1 cellular context compared by ENCODE assay signal in the genomic region with DNA sequence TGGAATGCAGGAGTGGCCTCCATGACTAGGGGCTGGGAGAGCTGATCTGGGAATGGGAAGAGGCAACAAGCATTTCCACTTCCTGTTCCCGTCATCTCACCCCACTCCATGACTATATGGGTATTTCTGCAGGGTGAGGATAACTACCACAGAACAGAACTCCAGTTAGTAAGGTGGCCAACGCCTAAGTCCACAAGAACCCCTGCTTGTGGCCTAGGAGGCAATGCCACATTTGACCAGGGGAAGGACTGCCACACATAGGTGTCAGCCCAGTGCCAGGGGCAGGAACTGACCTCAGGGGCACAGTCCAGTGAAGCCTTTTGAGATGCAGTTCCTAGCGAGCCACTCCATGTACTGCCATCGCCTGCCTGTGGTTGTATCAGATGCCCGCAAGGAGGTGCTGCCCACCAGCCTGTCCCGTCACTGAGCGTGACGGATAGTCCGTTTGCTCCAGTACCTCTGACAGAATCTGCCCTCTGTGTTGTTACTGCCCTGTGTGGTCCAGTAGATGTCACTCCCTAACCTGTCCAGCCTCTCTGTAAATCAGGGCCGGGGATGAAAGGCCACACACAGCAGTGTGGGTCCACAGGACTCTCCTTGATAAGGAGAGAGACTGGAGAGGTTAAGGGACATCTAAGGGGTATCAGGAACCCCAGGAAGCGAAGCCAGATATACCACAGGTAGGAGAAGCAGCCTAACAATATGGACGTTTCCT.
TF ChIP-seq lines count a peak whose summit lies in the region.

No MANE protein-coding gene starts in this region.

TF ChIP-seq in HepG2, 621 proteins besides CTCF, POLR2A, EP300 and RAD21 (continues in another document):
- peak; percentile 92 for TF ChIP-seq XRCC5 (optimal IDR thresholded peaks at IDR 0.05; ENCODE audit: low read length)
- TF ChIP-seq HNF4A (CRISPR knock-in tag; IDR thresholded peaks at IDR 0.05), result peak; percentile 82
- peak; percentile 52 for TF ChIP-seq RCOR2 (CRISPR knock-in tag; IDR thresholded peaks at IDR 0.05)
- TF ChIP-seq, protein P1, sequence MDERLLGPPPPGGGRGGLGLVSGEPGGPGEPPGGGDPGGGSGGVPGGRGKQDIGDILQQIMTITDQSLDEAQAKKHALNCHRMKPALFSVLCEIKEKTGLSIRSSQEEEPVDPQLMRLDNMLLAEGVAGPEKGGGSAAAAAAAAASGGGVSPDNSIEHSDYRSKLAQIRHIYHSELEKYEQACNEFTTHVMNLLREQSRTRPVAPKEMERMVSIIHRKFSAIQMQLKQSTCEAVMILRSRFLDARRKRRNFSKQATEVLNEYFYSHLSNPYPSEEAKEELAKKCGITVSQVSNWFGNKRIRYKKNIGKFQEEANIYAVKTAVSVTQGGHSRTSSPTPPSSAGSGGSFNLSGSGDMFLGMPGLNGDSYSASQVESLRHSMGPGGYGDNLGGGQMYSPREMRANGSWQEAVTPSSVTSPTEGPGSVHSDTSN (CRISPR knock-in tag; IDR thresholded peaks at IDR 0.05), result peak; percentile 65
- TF ChIP-seq KLF11 (CRISPR knock-in tag; IDR thresholded peaks at IDR 0.05), result peak; percentile 25; the same call in 1 of the 2 replicates
- TF ChIP-seq ZNF841 (CRISPR knock-in tag; IDR thresholded peaks at IDR 0.05; ENCODE audit: borderline replicate concordance), result no peak
- TF ChIP-seq, protein P2, sequence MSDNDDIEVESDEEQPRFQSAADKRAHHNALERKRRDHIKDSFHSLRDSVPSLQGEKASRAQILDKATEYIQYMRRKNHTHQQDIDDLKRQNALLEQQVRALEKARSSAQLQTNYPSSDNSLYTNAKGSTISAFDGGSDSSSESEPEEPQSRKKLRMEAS (IDR thresholded peaks at IDR 0.05), result peak; percentile 30
- TF ChIP-seq ZFP62 (CRISPR knock-in tag; IDR thresholded peaks at IDR 0.05), result no peak
- TF ChIP-seq ZNF121 (CRISPR knock-in tag; IDR thresholded peaks at IDR 0.05), result peak; percentile 41; the same call in 1 of the 2 replicates
- peak; percentile 19; the same call in 1 of the 2 replicates for TF ChIP-seq BRD4 (CRISPR knock-in tag; IDR thresholded peaks at IDR 0.05)
- peak; percentile 89; the same call in 1 of the 2 replicates for TF ChIP-seq ERF (CRISPR knock-in tag; IDR thresholded peaks at IDR 0.05)
- peak; percentile 85; the same call in 1 of the 2 replicates for TF ChIP-seq SNAPC2 (CRISPR knock-in tag; IDR thresholded peaks at IDR 0.05)
- TF ChIP-seq, protein P3, sequence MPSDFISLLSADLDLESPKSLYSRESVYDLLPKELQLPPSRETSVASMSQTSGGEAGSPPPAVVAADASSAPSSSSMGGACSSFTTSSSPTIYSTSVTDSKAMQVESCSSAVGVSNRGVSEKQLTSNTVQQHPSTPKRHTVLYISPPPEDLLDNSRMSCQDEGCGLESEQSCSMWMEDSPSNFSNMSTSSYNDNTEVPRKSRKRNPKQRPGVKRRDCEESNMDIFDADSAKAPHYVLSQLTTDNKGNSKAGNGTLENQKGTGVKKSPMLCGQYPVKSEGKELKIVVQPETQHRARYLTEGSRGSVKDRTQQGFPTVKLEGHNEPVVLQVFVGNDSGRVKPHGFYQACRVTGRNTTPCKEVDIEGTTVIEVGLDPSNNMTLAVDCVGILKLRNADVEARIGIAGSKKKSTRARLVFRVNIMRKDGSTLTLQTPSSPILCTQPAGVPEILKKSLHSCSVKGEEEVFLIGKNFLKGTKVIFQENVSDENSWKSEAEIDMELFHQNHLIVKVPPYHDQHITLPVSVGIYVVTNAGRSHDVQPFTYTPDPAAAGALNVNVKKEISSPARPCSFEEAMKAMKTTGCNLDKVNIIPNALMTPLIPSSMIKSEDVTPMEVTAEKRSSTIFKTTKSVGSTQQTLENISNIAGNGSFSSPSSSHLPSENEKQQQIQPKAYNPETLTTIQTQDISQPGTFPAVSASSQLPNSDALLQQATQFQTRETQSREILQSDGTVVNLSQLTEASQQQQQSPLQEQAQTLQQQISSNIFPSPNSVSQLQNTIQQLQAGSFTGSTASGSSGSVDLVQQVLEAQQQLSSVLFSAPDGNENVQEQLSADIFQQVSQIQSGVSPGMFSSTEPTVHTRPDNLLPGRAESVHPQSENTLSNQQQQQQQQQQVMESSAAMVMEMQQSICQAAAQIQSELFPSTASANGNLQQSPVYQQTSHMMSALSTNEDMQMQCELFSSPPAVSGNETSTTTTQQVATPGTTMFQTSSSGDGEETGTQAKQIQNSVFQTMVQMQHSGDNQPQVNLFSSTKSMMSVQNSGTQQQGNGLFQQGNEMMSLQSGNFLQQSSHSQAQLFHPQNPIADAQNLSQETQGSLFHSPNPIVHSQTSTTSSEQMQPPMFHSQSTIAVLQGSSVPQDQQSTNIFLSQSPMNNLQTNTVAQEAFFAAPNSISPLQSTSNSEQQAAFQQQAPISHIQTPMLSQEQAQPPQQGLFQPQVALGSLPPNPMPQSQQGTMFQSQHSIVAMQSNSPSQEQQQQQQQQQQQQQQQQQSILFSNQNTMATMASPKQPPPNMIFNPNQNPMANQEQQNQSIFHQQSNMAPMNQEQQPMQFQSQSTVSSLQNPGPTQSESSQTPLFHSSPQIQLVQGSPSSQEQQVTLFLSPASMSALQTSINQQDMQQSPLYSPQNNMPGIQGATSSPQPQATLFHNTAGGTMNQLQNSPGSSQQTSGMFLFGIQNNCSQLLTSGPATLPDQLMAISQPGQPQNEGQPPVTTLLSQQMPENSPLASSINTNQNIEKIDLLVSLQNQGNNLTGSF (CRISPR knock-in tag; IDR thresholded peaks at IDR 0.05), result peak; percentile 34; the same call in 1 of the 2 replicates
- TF ChIP-seq, protein P4, sequence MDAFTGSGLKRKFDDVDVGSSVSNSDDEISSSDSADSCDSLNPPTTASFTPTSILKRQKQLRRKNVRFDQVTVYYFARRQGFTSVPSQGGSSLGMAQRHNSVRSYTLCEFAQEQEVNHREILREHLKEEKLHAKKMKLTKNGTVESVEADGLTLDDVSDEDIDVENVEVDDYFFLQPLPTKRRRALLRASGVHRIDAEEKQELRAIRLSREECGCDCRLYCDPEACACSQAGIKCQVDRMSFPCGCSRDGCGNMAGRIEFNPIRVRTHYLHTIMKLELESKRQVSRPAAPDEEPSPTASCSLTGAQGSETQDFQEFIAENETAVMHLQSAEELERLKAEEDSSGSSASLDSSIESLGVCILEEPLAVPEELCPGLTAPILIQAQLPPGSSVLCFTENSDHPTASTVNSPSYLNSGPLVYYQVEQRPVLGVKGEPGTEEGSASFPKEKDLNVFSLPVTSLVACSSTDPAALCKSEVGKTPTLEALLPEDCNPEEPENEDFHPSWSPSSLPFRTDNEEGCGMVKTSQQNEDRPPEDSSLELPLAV (CRISPR knock-in tag; conservative IDR thresholded peaks at IDR 0.05; ENCODE audit: low read depth), result no peak
- peak; percentile 79; the same call in 1 of the 2 replicates for TF ChIP-seq ZNF747 (CRISPR knock-in tag; IDR thresholded peaks at IDR 0.05; ENCODE audit: borderline replicate concordance)
- no peak for TF ChIP-seq NFE2L2 (IDR thresholded peaks at IDR 0.05; ENCODE audit: low read length)
- TF ChIP-seq NONO (IDR thresholded peaks at IDR 0.05), result no peak
- TF ChIP-seq NONO (CRISPR knock-in tag; conservative IDR thresholded peaks at IDR 0.05), result peak; percentile 54; the same call in 1 of the 2 replicates
- TF ChIP-seq NR2F6 (IDR thresholded peaks at IDR 0.05), result peak; percentile 51; the same call in 1 of the 2 replicates
- peak; percentile 76; the same call in 1 of the 2 replicates for TF ChIP-seq NR2F6 (CRISPR knock-in tag; IDR thresholded peaks at IDR 0.05)
- TF ChIP-seq, protein P5, sequence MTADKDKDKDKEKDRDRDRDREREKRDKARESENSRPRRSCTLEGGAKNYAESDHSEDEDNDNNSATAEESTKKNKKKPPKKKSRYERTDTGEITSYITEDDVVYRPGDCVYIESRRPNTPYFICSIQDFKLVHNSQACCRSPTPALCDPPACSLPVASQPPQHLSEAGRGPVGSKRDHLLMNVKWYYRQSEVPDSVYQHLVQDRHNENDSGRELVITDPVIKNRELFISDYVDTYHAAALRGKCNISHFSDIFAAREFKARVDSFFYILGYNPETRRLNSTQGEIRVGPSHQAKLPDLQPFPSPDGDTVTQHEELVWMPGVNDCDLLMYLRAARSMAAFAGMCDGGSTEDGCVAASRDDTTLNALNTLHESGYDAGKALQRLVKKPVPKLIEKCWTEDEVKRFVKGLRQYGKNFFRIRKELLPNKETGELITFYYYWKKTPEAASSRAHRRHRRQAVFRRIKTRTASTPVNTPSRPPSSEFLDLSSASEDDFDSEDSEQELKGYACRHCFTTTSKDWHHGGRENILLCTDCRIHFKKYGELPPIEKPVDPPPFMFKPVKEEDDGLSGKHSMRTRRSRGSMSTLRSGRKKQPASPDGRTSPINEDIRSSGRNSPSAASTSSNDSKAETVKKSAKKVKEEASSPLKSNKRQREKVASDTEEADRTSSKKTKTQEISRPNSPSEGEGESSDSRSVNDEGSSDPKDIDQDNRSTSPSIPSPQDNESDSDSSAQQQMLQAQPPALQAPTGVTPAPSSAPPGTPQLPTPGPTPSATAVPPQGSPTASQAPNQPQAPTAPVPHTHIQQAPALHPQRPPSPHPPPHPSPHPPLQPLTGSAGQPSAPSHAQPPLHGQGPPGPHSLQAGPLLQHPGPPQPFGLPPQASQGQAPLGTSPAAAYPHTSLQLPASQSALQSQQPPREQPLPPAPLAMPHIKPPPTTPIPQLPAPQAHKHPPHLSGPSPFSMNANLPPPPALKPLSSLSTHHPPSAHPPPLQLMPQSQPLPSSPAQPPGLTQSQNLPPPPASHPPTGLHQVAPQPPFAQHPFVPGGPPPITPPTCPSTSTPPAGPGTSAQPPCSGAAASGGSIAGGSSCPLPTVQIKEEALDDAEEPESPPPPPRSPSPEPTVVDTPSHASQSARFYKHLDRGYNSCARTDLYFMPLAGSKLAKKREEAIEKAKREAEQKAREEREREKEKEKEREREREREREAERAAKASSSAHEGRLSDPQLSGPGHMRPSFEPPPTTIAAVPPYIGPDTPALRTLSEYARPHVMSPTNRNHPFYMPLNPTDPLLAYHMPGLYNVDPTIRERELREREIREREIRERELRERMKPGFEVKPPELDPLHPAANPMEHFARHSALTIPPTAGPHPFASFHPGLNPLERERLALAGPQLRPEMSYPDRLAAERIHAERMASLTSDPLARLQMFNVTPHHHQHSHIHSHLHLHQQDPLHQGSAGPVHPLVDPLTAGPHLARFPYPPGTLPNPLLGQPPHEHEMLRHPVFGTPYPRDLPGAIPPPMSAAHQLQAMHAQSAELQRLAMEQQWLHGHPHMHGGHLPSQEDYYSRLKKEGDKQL (CRISPR knock-in tag; IDR thresholded peaks at IDR 0.05; ENCODE audit: low read depth), result no peak
- TF ChIP-seq STAT5B (CRISPR knock-in tag; IDR thresholded peaks at IDR 0.05), result no peak
- peak; percentile 27; the same call in 1 of the 2 replicates for TF ChIP-seq NR2C2 (CRISPR knock-in tag; IDR thresholded peaks at IDR 0.05; ENCODE audit: borderline replicate concordance)
- TF ChIP-seq, protein P6, sequence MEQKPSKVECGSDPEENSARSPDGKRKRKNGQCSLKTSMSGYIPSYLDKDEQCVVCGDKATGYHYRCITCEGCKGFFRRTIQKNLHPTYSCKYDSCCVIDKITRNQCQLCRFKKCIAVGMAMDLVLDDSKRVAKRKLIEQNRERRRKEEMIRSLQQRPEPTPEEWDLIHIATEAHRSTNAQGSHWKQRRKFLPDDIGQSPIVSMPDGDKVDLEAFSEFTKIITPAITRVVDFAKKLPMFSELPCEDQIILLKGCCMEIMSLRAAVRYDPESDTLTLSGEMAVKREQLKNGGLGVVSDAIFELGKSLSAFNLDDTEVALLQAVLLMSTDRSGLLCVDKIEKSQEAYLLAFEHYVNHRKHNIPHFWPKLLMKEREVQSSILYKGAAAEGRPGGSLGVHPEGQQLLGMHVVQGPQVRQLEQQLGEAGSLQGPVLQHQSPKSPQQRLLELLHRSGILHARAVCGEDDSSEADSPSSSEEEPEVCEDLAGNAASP (CRISPR knock-in tag; IDR thresholded peaks at IDR 0.05; ENCODE audit: borderline replicate concordance), result peak; percentile 26; the same call in 1 of the 2 replicates
- TF ChIP-seq PCBP2 (optimal IDR thresholded peaks at IDR 0.05; ENCODE audit: low read depth, low read length, poor library complexity, severe bottlenecking), result no peak
- TF ChIP-seq, protein P7, sequence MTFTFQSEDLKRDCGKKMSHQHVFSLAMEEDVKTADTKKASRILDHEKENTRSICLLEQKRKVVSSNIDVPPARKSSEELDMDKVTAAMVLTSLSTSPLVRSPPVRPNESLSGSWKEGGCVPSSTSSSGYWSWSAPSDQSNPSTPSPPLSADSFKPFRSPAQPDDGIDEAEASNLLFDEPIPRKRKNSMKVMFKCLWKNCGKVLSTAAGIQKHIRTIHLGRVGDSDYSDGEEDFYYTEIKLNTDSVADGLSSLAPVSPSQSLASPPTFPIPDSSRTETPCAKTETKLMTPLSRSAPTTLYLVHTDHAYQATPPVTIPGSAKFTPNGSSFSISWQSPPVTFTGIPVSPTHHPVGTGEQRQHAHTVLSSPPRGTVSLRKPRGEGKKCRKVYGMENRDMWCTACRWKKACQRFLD (CRISPR knock-in tag; IDR thresholded peaks at IDR 0.05; ENCODE audit: borderline replicate concordance), result no peak
- TF ChIP-seq ZSCAN20 (CRISPR knock-in tag; IDR thresholded peaks at IDR 0.05; ENCODE audit: borderline replicate concordance), result no peak
- TF ChIP-seq, protein P8, sequence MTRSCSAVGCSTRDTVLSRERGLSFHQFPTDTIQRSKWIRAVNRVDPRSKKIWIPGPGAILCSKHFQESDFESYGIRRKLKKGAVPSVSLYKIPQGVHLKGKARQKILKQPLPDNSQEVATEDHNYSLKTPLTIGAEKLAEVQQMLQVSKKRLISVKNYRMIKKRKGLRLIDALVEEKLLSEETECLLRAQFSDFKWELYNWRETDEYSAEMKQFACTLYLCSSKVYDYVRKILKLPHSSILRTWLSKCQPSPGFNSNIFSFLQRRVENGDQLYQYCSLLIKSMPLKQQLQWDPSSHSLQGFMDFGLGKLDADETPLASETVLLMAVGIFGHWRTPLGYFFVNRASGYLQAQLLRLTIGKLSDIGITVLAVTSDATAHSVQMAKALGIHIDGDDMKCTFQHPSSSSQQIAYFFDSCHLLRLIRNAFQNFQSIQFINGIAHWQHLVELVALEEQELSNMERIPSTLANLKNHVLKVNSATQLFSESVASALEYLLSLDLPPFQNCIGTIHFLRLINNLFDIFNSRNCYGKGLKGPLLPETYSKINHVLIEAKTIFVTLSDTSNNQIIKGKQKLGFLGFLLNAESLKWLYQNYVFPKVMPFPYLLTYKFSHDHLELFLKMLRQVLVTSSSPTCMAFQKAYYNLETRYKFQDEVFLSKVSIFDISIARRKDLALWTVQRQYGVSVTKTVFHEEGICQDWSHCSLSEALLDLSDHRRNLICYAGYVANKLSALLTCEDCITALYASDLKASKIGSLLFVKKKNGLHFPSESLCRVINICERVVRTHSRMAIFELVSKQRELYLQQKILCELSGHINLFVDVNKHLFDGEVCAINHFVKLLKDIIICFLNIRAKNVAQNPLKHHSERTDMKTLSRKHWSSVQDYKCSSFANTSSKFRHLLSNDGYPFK (CRISPR knock-in tag; IDR thresholded peaks at IDR 0.05; ENCODE audit: borderline replicate concordance), result peak; percentile 72; the same call in 1 of the 2 replicates
- TF ChIP-seq ATAD3A (CRISPR knock-in tag; IDR thresholded peaks at IDR 0.05), result no peak
- TF ChIP-seq ZNF205 (CRISPR knock-in tag; IDR thresholded peaks at IDR 0.05), result peak; percentile 52; the same call in 1 of the 2 replicates
- no peak for TF ChIP-seq ZNF672 (CRISPR knock-in tag; IDR thresholded peaks at IDR 0.05)
- peak; percentile 60; the same call in 1 of the 2 replicates for TF ChIP-seq FOXK1 (CRISPR knock-in tag; IDR thresholded peaks at IDR 0.05; ENCODE audit: borderline replicate concordance, low read depth)
- TF ChIP-seq DR1 (CRISPR knock-in tag; IDR thresholded peaks at IDR 0.05), result no peak
- TF ChIP-seq, protein P9, sequence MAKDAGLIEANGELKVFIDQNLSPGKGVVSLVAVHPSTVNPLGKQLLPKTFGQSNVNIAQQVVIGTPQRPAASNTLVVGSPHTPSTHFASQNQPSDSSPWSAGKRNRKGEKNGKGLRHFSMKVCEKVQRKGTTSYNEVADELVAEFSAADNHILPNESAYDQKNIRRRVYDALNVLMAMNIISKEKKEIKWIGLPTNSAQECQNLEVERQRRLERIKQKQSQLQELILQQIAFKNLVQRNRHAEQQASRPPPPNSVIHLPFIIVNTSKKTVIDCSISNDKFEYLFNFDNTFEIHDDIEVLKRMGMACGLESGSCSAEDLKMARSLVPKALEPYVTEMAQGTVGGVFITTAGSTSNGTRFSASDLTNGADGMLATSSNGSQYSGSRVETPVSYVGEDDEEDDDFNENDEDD (CRISPR knock-in tag; IDR thresholded peaks at IDR 0.05; ENCODE audit: borderline replicate concordance), result no peak
